Comparison of ENCODE assay signal across 1 cellular context in the genomic region with DNA sequence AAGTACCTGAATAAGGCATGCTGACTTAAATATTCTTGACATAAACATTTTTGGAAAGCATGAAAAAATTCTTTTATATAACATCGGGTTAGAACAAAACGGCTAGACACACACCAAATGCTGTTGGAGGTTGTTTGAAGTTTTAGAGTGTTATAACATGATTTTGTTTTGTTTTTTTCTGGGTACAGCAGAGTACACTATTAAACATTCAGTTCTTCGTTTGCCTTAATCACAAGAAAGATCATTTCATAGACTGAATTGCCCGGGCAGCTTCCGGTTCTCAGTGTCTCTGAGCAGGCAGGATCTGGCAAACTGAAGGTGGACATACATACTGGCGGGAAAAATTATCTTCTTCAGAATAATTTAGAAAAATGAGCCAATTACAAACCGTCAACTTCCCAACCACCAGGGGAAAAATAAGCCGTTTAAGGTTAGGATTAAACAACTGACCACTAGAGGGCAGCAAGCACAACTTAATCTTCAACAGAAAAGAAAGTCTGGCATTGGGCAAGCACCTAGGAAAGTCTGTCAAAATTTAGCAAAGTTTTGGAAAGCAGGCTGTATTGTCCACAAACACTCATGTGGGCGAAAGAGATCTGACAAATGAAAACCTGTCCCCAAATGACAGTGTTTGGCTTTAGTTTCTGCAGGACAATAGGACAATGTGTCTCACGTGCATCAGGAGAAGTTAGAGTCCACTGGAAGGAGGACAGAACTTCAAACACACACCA.
TF ChIP-seq lines count a peak whose summit lies in the region.

No MANE protein-coding gene starts in this region.

TF ChIP-seq in HEK293, 187 proteins besides CTCF, POLR2A, EP300 and RAD21 (continued from another document):
- TF ChIP-seq, protein P1, sequence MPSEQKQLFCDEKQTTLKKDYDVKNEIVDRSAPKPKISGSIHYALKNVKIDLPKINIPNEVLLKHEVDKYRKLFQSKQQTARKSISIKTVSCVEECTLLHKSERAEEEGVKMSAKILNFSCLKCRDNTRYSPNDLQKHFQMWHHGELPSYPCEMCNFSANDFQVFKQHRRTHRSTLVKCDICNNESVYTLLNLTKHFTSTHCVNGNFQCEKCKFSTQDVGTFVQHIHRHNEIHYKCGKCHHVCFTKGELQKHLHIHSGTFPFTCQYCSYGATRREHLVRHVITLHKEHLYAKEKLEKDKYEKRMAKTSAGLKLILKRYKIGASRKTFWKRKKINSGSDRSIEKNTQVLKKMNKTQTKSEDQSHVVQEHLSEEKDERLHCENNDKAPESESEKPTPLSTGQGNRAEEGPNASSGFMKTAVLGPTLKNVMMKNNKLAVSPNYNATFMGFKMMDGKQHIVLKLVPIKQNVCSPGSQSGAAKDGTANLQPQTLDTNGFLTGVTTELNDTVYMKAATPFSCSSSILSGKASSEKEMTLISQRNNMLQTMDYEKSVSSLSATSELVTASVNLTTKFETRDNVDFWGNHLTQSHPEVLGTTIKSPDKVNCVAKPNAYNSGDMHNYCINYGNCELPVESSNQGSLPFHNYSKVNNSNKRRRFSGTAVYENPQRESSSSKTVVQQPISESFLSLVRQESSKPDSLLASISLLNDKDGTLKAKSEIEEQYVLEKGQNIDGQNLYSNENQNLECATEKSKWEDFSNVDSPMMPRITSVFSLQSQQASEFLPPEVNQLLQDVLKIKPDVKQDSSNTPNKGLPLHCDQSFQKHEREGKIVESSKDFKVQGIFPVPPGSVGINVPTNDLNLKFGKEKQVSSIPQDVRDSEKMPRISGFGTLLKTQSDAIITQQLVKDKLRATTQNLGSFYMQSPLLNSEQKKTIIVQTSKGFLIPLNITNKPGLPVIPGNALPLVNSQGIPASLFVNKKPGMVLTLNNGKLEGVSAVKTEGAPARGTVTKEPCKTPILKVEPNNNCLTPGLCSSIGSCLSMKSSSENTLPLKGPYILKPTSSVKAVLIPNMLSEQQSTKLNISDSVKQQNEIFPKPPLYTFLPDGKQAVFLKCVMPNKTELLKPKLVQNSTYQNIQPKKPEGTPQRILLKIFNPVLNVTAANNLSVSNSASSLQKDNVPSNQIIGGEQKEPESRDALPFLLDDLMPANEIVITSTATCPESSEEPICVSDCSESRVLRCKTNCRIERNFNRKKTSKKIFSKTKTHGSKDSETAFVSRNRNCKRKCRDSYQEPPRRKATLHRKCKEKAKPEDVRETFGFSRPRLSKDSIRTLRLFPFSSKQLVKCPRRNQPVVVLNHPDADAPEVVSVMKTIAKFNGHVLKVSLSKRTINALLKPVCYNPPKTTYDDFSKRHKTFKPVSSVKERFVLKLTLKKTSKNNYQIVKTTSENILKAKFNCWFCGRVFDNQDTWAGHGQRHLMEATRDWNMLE (tag by site-specific recombination; conservative IDR thresholded peaks at IDR 0.05; ENCODE audit: low read depth), result no peak
- TF ChIP-seq, protein P2, sequence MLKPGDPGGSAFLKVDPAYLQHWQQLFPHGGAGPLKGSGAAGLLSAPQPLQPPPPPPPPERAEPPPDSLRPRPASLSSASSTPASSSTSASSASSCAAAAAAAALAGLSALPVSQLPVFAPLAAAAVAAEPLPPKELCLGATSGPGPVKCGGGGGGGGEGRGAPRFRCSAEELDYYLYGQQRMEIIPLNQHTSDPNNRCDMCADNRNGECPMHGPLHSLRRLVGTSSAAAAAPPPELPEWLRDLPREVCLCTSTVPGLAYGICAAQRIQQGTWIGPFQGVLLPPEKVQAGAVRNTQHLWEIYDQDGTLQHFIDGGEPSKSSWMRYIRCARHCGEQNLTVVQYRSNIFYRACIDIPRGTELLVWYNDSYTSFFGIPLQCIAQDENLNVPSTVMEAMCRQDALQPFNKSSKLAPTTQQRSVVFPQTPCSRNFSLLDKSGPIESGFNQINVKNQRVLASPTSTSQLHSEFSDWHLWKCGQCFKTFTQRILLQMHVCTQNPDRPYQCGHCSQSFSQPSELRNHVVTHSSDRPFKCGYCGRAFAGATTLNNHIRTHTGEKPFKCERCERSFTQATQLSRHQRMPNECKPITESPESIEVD (tag by site-specific recombination; IDR thresholded peaks at IDR 0.05), result no peak
- TF ChIP-seq ZNF701 (tag by site-specific recombination; IDR thresholded peaks at IDR 0.05), result no peak
- TF ChIP-seq KLF9 (tag by site-specific recombination; IDR thresholded peaks at IDR 0.05; ENCODE audit: low read depth), result no peak
- TF ChIP-seq ZNF404 (tag by site-specific recombination; IDR thresholded peaks at IDR 0.05), result no peak
- no peak for TF ChIP-seq ZNF571 (tag by site-specific recombination; IDR thresholded peaks at IDR 0.05)
- TF ChIP-seq EGR2 (tag by site-specific recombination; IDR thresholded peaks at IDR 0.05; ENCODE audit: low read depth), result no peak
- peak; percentile 81 for TF ChIP-seq PRDM1 (tag by site-specific recombination; IDR thresholded peaks at IDR 0.05)
- no peak for TF ChIP-seq MYNN (tag by site-specific recombination; IDR thresholded peaks at IDR 0.05; ENCODE audit: borderline replicate concordance)
- TF ChIP-seq KLF1 (tag by site-specific recombination; IDR thresholded peaks at IDR 0.05), result no peak
- no peak for TF ChIP-seq WT1 (tag by site-specific recombination; IDR thresholded peaks at IDR 0.05)
- no peak for TF ChIP-seq ZNF157 (tag by site-specific recombination; IDR thresholded peaks at IDR 0.05)
- TF ChIP-seq ZNF654 (tag by site-specific recombination; IDR thresholded peaks at IDR 0.05; ENCODE audit: low read depth), result peak; percentile 80
- TF ChIP-seq ZNF174 (tag by site-specific recombination; IDR thresholded peaks at IDR 0.05), result no peak
- TF ChIP-seq GLIS2 (tag by site-specific recombination; IDR thresholded peaks at IDR 0.05), result no peak
- TF ChIP-seq, protein P3, sequence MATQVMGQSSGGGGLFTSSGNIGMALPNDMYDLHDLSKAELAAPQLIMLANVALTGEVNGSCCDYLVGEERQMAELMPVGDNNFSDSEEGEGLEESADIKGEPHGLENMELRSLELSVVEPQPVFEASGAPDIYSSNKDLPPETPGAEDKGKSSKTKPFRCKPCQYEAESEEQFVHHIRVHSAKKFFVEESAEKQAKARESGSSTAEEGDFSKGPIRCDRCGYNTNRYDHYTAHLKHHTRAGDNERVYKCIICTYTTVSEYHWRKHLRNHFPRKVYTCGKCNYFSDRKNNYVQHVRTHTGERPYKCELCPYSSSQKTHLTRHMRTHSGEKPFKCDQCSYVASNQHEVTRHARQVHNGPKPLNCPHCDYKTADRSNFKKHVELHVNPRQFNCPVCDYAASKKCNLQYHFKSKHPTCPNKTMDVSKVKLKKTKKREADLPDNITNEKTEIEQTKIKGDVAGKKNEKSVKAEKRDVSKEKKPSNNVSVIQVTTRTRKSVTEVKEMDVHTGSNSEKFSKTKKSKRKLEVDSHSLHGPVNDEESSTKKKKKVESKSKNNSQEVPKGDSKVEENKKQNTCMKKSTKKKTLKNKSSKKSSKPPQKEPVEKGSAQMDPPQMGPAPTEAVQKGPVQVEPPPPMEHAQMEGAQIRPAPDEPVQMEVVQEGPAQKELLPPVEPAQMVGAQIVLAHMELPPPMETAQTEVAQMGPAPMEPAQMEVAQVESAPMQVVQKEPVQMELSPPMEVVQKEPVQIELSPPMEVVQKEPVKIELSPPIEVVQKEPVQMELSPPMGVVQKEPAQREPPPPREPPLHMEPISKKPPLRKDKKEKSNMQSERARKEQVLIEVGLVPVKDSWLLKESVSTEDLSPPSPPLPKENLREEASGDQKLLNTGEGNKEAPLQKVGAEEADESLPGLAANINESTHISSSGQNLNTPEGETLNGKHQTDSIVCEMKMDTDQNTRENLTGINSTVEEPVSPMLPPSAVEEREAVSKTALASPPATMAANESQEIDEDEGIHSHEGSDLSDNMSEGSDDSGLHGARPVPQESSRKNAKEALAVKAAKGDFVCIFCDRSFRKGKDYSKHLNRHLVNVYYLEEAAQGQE (tag by site-specific recombination; IDR thresholded peaks at IDR 0.05), result no peak
- no peak for TF ChIP-seq ZNF433 (tag by site-specific recombination; IDR thresholded peaks at IDR 0.05; ENCODE audit: low read depth)
- peak; percentile 28; the same call in 1 of the 2 replicates for TF ChIP-seq ZFP69B (tag by site-specific recombination; IDR thresholded peaks at IDR 0.05)
- no peak for TF ChIP-seq ZNF658 (tag by site-specific recombination; IDR thresholded peaks at IDR 0.05)
- TF ChIP-seq, protein P4, sequence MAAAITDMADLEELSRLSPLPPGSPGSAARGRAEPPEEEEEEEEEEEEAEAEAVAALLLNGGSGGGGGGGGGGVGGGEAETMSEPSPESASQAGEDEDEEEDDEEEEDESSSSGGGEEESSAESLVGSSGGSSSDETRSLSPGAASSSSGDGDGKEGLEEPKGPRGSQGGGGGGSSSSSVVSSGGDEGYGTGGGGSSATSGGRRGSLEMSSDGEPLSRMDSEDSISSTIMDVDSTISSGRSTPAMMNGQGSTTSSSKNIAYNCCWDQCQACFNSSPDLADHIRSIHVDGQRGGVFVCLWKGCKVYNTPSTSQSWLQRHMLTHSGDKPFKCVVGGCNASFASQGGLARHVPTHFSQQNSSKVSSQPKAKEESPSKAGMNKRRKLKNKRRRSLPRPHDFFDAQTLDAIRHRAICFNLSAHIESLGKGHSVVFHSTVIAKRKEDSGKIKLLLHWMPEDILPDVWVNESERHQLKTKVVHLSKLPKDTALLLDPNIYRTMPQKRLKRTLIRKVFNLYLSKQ (tag by site-specific recombination; IDR thresholded peaks at IDR 0.05; ENCODE audit: borderline replicate concordance), result no peak
- no peak for TF ChIP-seq ZNF830 (tag by site-specific recombination; IDR thresholded peaks at IDR 0.05; ENCODE audit: low read depth)
- no peak for TF ChIP-seq ZNF239 (tag by site-specific recombination; IDR thresholded peaks at IDR 0.05)
- TF ChIP-seq, protein P5, sequence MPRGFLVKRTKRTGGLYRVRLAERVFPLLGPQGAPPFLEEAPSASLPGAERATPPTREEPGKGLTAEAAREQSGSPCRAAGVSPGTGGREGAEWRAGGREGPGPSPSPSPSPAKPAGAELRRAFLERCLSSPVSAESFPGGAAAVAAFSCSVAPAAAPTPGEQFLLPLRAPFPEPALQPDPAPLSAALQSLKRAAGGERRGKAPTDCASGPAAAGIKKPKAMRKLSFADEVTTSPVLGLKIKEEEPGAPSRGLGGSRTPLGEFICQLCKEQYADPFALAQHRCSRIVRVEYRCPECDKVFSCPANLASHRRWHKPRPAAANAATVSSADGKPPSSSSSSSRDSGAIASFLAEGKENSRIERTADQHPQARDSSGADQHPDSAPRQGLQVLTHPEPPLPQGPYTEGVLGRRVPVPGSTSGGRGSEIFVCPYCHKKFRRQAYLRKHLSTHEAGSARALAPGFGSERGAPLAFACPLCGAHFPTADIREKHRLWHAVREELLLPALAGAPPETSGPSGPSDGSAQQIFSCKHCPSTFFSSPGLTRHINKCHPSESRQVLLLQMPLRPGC (tag by site-specific recombination; IDR thresholded peaks at IDR 0.05), result no peak
- TF ChIP-seq, protein P6, sequence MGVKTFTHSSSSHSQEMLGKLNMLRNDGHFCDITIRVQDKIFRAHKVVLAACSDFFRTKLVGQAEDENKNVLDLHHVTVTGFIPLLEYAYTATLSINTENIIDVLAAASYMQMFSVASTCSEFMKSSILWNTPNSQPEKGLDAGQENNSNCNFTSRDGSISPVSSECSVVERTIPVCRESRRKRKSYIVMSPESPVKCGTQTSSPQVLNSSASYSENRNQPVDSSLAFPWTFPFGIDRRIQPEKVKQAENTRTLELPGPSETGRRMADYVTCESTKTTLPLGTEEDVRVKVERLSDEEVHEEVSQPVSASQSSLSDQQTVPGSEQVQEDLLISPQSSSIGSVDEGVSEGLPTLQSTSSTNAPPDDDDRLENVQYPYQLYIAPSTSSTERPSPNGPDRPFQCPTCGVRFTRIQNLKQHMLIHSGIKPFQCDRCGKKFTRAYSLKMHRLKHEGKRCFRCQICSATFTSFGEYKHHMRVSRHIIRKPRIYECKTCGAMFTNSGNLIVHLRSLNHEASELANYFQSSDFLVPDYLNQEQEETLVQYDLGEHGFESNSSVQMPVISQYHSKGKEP (tag by site-specific recombination; IDR thresholded peaks at IDR 0.05), result no peak
- TF ChIP-seq ZNF791 (tag by site-specific recombination; IDR thresholded peaks at IDR 0.05), result no peak
- TF ChIP-seq ZNF596 (tag by site-specific recombination; IDR thresholded peaks at IDR 0.05), result no peak
- TF ChIP-seq ZNF629 (tag by site-specific recombination; IDR thresholded peaks at IDR 0.05), result no peak
- 0 out of 2 replicates have a peak, but pooled peaks have one; percentile 2 for TF ChIP-seq ZNF555 (tag by site-specific recombination; conservative IDR thresholded peaks at IDR 0.05)
- peak; percentile 30; the same call in 1 of the 2 replicates for TF ChIP-seq ZNF335 (tag by site-specific recombination; conservative IDR thresholded peaks at IDR 0.05)
- TF ChIP-seq ZNF785 (tag by site-specific recombination; IDR thresholded peaks at IDR 0.05), result no peak
- no peak for TF ChIP-seq ZNF792 (tag by site-specific recombination; IDR thresholded peaks at IDR 0.05)
- TF ChIP-seq ZNF548 (tag by site-specific recombination; IDR thresholded peaks at IDR 0.05), result no peak
